In the genomic region with DNA sequence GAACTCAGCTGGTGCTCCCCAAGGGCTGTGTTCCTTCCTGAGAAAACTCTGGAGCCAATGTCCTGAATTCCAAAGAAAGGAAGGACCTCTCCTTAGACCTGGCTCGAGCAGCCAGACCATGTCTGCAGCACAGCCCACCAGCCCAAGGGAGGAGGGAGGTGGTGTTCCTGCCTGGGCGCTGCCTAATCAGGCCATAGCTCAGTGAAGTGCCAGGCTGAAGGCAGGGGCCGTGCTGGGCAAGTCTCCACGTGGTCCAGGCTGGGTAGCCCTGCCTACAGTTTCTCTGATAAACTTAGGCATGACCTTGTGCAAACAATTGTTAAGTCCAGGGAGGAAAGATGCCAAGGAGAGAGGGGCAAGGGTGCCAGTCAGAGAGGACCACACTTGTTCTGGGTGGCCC, we compare ENCODE assay signal across 8 cellular contexts.
DNase-seq lines count a peak whose midpoint lies in the region; ATAC-seq and TF ChIP-seq lines count a peak whose summit lies in the region.
"Had no signal": no experiment of that assay in that cellular context is flagged by ENCODE, and none has a peak within 500 bp of the region (broad histone marks: within the 10 kb centered on the region; RNA-seq: fewer than 3 reads in every experiment).

No MANE protein-coding gene starts in this region.

- no peak overlapping the region for H3K4me3 ChIP-seq in Loucy (ENCODE audit: low read length, poor library complexity, severe bottlenecking)
- H3K4me3 ChIP-seq in adrenal gland = no peak overlapping the region
- no peak overlapping the region for H3K4me3 ChIP-seq in stomach

- TF ChIP-seq CTCF in Loucy (conservative IDR thresholded peaks at IDR 0.05; ENCODE audit: low read length) = no peak
- no peak for TF ChIP-seq CTCF in adrenal gland (IDR thresholded peaks at IDR 0.05)
- no peak for TF ChIP-seq CTCF in stomach (IDR thresholded peaks at IDR 0.05)
- TF ChIP-seq CTCF in endothelial cell (IDR thresholded peaks at IDR 0.05; ENCODE audit: unreplicated experiment) = no peak

- H3K36me3 Mint-ChIP-seq in endothelial cell (ENCODE audit: low read depth, unreplicated experiment) = peaks cover 3% of the 10 kb centered on the region

- peaks cover 42% of the 10 kb centered on the region for H3K4me1 Mint-ChIP-seq in endothelial cell (ENCODE audit: unreplicated experiment)

- TF ChIP-seq POLR2A in adrenal gland (IDR thresholded peaks at IDR 0.05) = no peak
- TF ChIP-seq POLR2A in stomach (IDR thresholded peaks at IDR 0.05) = no peak

- H3K9ac ChIP-seq in Loucy (ENCODE audit: low read depth, low read length, poor library complexity, severe bottlenecking) = peak overlapping the region; percentile 13

- no peak overlapping the region for H3K27ac Mint-ChIP-seq in endothelial cell (ENCODE audit: unreplicated experiment)

- H3K27me3 ChIP-seq in Loucy (ENCODE audit: insufficient read depth, low read length, poor library complexity, severe bottlenecking) = no peaks in the 10 kb centered on the region
- no peaks in the 10 kb centered on the region for H3K27me3 ChIP-seq in adrenal gland
- H3K27me3 ChIP-seq in stomach = no peaks in the 10 kb centered on the region

- H3K27me3 Mint-ChIP-seq in endothelial cell (ENCODE audit: unreplicated experiment) = peaks cover 20% of the 10 kb centered on the region

- no peak overlapping the region for H2AFZ ChIP-seq in Loucy (ENCODE audit: low read length)

- no peak for TF ChIP-seq EP300 in stomach (IDR thresholded peaks at IDR 0.05)

- no peaks in the 10 kb centered on the region for H3K9me2 ChIP-seq in Loucy (replicated peaks; ENCODE audit: low read depth, low read length)

- no peak overlapping the region for H3K4me3 Mint-ChIP-seq in endothelial cell (ENCODE audit: unreplicated experiment)

- peaks cover 91% of the 10 kb centered on the region for H3K79me2 ChIP-seq in Loucy (ENCODE audit: insufficient read depth, low read length)

- DNase-seq in adrenal gland (peak in 5 of 7 donors; percentile 50 to 69 (median 57)), left colon (peak; percentile 55 to 62), stomach (peak; percentile 83), cortex of kidney (lab: John Stamatoyannopoulos, UW) (no peak), endothelial cell (ENCODE audit: low spot score) (no peak)
- no peak for DNase-seq in activated effector memory CD4-positive, alpha-beta T cell treated with anti-CD3 and anti-CD28 coated beads, Interleukin-2, amount 50 U/mL, for 16 hours
- DNase-seq: NCI-H1694 had no signal

- H3F3A ChIP-seq in Loucy (ENCODE audit: low read depth) = no peaks in the 10 kb centered on the region

- no peaks in the 10 kb centered on the region for H3K9me3 Mint-ChIP-seq in endothelial cell (ENCODE audit: unreplicated experiment)

- H3K9me3 ChIP-seq in Loucy (ENCODE audit: insufficient read depth, low read depth, low read length) (no peaks in the 10 kb centered on the region), adrenal gland (replicated peaks in 1 of 3) (no peaks in the 10 kb centered on the region), stomach (no peaks in the 10 kb centered on the region)

- H3K4me1 ChIP-seq in Loucy (ENCODE audit: insufficient read depth, low read length, poor library complexity, severe bottlenecking) (peaks cover 34% of the 10 kb centered on the region), adrenal gland (replicated peaks in 1 of 2) (peaks cover 14 to 43% of the 10 kb centered on the region in 2 donors), stomach (peaks cover 58 to 91% (median 76%) of the 10 kb centered on the region in 4 donors)

- H3K36me3 ChIP-seq in Loucy (ENCODE audit: insufficient read depth, low read length) (no peaks in the 10 kb centered on the region; the same call in 1 of the 2 replicates), adrenal gland (replicated peaks in 1 of 2) (no peaks in the 10 kb centered on the region), stomach (no peaks in the 10 kb centered on the region)

- 19 to 31% (median 22%) methylated on average over 4 of the region's 4 CpGs for WGBS in adrenal gland, 4 donors
- WGBS in stomach, 5 donors = 14 to 38% (median 32%) methylated on average over 4 of the region's 4 CpGs

- peaks cover 35% of the 10 kb centered on the region for H4K20me1 ChIP-seq in Loucy (ENCODE audit: insufficient read depth, low read length, poor library complexity, severe bottlenecking)

- intact Hi-C loops in adrenal gland (cut with DNase I) = no loop called here
- intact Hi-C loops in left colon (cut with DNase I, micrococcal nuclease) = no loop called here
- intact Hi-C loops in stomach (cut with DNase I; ENCODE audit: low total_unique reads) = no loop called here

- H3K27ac ChIP-seq in adrenal gland (peak overlapping the region in 4 of 5 donors; percentile 28 to 80 (median 67)), stomach (peak overlapping the region; percentile 32 to 86 (median 79))

- H3K4me2 ChIP-seq in Loucy (ENCODE audit: low read depth, low read length, poor library complexity, severe bottlenecking) = no peak overlapping the region

- peak; percentile 54 for ATAC-seq in left colon

Comparison
In these comparisons a context has a peak if more than half of its experiments do, and no peak if none do; other contexts are left out.
1. DNase-seq: peak in adrenal gland (5 of 7), left colon (2 of 2) and stomach (single experiment); none in activated effector memory CD4-positive, alpha-beta T cell treated with anti-CD3 and anti-CD28 coated beads, Interleukin-2, amount 50 U/mL, for 16 hours (single experiment), cortex of kidney (single experiment) and endothelial cell (single experiment).